In the genomic region with DNA sequence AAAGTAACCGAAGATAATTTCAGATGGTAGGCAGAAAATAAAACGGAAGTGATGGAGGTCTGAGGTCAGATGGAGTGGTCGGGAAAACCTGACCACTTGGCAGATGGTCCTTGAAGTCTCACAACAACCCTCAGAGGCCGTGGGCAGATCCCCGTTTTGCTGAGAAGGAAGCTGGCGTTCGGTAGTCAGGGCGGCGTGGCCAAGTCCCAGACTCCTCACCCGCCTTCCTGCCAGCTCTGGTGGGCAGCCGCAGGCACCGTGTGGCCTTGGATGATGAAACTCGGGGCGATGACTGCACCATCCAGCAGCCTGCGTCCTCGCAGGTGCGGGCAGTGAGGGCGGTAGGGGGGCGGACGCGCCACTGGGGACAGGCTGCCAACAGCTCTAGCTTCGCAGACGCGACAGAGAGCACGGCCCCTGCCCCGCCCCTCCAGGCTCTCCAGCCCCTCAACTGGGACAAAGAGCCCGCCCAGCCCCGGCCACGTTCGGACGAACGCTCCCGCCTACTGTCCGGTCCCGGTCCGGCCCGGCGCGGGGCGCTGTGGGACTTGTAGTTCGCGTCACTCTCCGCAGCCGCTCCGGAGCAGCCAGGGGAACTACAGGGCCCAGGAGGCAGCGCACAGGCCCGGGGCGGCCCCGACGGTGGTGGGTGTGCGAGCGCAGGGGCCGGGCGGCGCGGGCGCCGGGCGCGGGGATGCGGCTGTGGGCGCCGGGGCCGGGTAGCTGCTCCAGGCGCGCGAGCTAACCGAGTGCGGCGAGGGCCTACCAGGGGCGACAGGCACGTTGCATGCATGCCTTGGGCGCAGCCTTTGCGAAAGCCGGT, we compare ENCODE assay signal across 1 cellular context.
TF ChIP-seq lines count a peak whose summit lies in the region.

A gene with protein sequence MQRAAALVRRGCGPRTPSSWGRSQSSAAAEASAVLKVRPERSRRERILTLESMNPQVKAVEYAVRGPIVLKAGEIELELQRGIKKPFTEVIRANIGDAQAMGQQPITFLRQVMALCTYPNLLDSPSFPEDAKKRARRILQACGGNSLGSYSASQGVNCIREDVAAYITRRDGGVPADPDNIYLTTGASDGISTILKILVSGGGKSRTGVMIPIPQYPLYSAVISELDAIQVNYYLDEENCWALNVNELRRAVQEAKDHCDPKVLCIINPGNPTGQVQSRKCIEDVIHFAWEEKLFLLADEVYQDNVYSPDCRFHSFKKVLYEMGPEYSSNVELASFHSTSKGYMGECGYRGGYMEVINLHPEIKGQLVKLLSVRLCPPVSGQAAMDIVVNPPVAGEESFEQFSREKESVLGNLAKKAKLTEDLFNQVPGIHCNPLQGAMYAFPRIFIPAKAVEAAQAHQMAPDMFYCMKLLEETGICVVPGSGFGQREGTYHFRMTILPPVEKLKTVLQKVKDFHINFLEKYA (plus strand): TSS at position 673 of the 823 bp plus-strand sequence. CDS start 354 bp downstream, outside the sequence.

TF ChIP-seq in SK-N-SH, 30 proteins besides CTCF, POLR2A, EP300 and RAD21 (continued from another document):
- TF ChIP-seq, protein P1, sequence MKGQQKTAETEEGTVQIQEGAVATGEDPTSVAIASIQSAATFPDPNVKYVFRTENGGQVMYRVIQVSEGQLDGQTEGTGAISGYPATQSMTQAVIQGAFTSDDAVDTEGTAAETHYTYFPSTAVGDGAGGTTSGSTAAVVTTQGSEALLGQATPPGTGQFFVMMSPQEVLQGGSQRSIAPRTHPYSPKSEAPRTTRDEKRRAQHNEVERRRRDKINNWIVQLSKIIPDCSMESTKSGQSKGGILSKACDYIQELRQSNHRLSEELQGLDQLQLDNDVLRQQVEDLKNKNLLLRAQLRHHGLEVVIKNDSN (IDR thresholded peaks at IDR 0.05; ENCODE audit: borderline replicate concordance, low read depth): no peak
- TF ChIP-seq TEAD4 (IDR thresholded peaks at IDR 0.05; ENCODE audit: borderline replicate concordance, insufficient read depth) (no peak), NFIC (IDR thresholded peaks at IDR 0.05; ENCODE audit: borderline replicate concordance) (no peak), TCF12 (IDR thresholded peaks at IDR 0.05) (peak; percentile 4; the same call in 1 of the 2 replicates), NRF1 (IDR thresholded peaks at IDR 0.05; ENCODE audit: low read depth, low read length) (peak; percentile 55), SMC3 (IDR thresholded peaks at IDR 0.05; ENCODE audit: low read depth, low read length) (no peak), USF2 (IDR thresholded peaks at IDR 0.05; ENCODE audit: borderline replicate concordance, low read depth, low read length) (no peak), MAX (IDR thresholded peaks at IDR 0.05; ENCODE audit: low read depth) (peak; percentile 90), FOXM1 (IDR thresholded peaks at IDR 0.05; ENCODE audit: low read depth) (no peak), GABPA (IDR thresholded peaks at IDR 0.05; ENCODE audit: low read depth) (peak; percentile 23; the same call in 1 of the 2 replicates), MEF2A (IDR thresholded peaks at IDR 0.05; ENCODE audit: borderline replicate concordance, low read depth) (no peak), FOXJ3 (CRISPR knock-in tag; IDR thresholded peaks at IDR 0.05) (peak; percentile 9; the same call in 1 of the 2 replicates), MXI1 (IDR thresholded peaks at IDR 0.05; ENCODE audit: low read depth, low read length) (no peak; the same call in 1 of the 2 replicates), ELF1 (IDR thresholded peaks at IDR 0.05) (no peak), RXRA (IDR thresholded peaks at IDR 0.05; ENCODE audit: borderline replicate concordance, low read depth) (no peak), EZH2phosphoT487 (IDR thresholded peaks at IDR 0.05; ENCODE audit: borderline replicate concordance, low read depth) (no peak), FOSL2 (IDR thresholded peaks at IDR 0.05; ENCODE audit: borderline replicate concordance, low read depth) (no peak), YY1 (IDR thresholded peaks at IDR 0.05; ENCODE audit: low read depth) (no peak)
- TF ChIP-seq, protein P2, sequence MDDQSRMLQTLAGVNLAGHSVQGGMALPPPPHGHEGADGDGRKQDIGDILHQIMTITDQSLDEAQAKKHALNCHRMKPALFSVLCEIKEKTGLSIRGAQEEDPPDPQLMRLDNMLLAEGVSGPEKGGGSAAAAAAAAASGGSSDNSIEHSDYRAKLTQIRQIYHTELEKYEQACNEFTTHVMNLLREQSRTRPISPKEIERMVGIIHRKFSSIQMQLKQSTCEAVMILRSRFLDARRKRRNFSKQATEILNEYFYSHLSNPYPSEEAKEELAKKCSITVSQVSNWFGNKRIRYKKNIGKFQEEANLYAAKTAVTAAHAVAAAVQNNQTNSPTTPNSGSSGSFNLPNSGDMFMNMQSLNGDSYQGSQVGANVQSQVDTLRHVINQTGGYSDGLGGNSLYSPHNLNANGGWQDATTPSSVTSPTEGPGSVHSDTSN (IDR thresholded peaks at IDR 0.05): no peak
- TF ChIP-seq, protein P3, sequence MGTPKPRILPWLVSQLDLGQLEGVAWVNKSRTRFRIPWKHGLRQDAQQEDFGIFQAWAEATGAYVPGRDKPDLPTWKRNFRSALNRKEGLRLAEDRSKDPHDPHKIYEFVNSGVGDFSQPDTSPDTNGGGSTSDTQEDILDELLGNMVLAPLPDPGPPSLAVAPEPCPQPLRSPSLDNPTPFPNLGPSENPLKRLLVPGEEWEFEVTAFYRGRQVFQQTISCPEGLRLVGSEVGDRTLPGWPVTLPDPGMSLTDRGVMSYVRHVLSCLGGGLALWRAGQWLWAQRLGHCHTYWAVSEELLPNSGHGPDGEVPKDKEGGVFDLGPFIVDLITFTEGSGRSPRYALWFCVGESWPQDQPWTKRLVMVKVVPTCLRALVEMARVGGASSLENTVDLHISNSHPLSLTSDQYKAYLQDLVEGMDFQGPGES (IDR thresholded peaks at IDR 0.05; ENCODE audit: low read depth, low read length): no peak
- TF ChIP-seq, protein P4, sequence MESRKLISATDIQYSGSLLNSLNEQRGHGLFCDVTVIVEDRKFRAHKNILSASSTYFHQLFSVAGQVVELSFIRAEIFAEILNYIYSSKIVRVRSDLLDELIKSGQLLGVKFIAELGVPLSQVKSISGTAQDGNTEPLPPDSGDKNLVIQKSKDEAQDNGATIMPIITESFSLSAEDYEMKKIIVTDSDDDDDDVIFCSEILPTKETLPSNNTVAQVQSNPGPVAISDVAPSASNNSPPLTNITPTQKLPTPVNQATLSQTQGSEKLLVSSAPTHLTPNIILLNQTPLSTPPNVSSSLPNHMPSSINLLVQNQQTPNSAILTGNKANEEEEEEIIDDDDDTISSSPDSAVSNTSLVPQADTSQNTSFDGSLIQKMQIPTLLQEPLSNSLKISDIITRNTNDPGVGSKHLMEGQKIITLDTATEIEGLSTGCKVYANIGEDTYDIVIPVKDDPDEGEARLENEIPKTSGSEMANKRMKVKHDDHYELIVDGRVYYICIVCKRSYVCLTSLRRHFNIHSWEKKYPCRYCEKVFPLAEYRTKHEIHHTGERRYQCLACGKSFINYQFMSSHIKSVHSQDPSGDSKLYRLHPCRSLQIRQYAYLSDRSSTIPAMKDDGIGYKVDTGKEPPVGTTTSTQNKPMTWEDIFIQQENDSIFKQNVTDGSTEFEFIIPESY (IDR thresholded peaks at IDR 0.05; ENCODE audit: borderline replicate concordance, low read depth): no peak
